ENCODE assay signal across 17 cellular contexts in genomic region chr12:32116897-32117296, GRCh38. TPM values are rescaled to one million over a fixed set of nuclear protein-coding genes. Genes with fewer than 3 reads are reported as not detected.
DNase-seq lines count a peak whose midpoint lies in the region; TF ChIP-seq lines count a peak whose summit lies in the region.
"Had no signal": no experiment of that assay in that cellular context is flagged by ENCODE, and none has a peak within 500 bp of the region (broad histone marks: within the 10 kb centered on the region; RNA-seq: fewer than 3 reads in every experiment).

No MANE protein-coding gene starts in this region.

- POLR2A ChIA-PET in HEK293T (lab: Yijun Ruan, JAX), result no interaction called here

- intact Hi-C loops in uterus (cut with DNase I; ENCODE audit: low total_unique reads), result no loop called here

- H3K9me3 ChIP-seq in uterus, result no peaks in the 10 kb centered on the region
- no peaks in the 10 kb centered on the region for H3K9me3 ChIP-seq in MM.1S (replicated peaks; ENCODE audit: insufficient read depth, low read length)
- H3K9me3 ChIP-seq: transverse colon had no signal

- H3K36me3 ChIP-seq in uterus (no peaks in the 10 kb centered on the region), MM.1S (replicated peaks; ENCODE audit: insufficient read depth, low read length) (no peaks in the 10 kb centered on the region)
- H3K36me3 ChIP-seq: transverse colon had no signal

- no peak overlapping the region for H3K9ac ChIP-seq in MM.1S (ENCODE audit: low read length)

- DNase-seq in HEK293T (ENCODE audit: extremely low spot score) (no peak), fibroblast of the aortic adventitia (ENCODE audit: low read depth) (peak; percentile 63), uterus (no peak), MM.1S (no peak), middle frontal gyrus (ENCODE audit: extremely low spot score, low spot score) (no peak), DMS153 treated with DMSO at 0.1 percent for 48 hours (lab: John Stamatoyannopoulos, UW; ENCODE audit: unreplicated experiment) (no peak)
- DNase-seq: activated CD4-positive, alpha-beta T cell treated with anti-CD3 and anti-CD28 coated beads for 4 hours; activated T-cell treated with anti-CD3 and anti-CD28 coated beads for 4 hours; GF-D8; Karpas-422; NCI-H1694; NCI-H510A treated with DMSO at 0.1 percent for 48 hours; OCI-M1; stimulated activated CD4-positive, alpha-beta T cell treated with anti-CD3 and anti-CD28 coated beads, Interleukin-4, amount 100 ng/mL, for 4 hours; T-helper 2 cell; transverse colon had no signal

- H3K4me1 ChIP-seq in uterus (peaks cover 0 to 3% of the 10 kb centered on the region in 2 donors), MM.1S (ENCODE audit: low read length) (peaks cover 21% of the 10 kb centered on the region)

- H3K27me3 ChIP-seq in uterus (no peaks in the 10 kb centered on the region), MM.1S (replicated peaks; ENCODE audit: insufficient read depth, low read length) (no peaks in the 10 kb centered on the region)
- H3K27me3 ChIP-seq: transverse colon had no signal

- TF ChIP-seq POLR2A in uterus (IDR thresholded peaks at IDR 0.05), result no peak

- CTCF ChIA-PET in HEK293T (lab: Yijun Ruan, JAX), result no interaction called here

- no peaks in the 10 kb centered on the region for H3K9me2 ChIP-seq in MM.1S (replicated peaks; ENCODE audit: insufficient read depth, low read length)

- H4K20me1 ChIP-seq in MM.1S (ENCODE audit: insufficient read depth, low read length), result 0 out of 2 replicates have a peak, but pooled peaks cover 6% of the 10 kb centered on the region

- H3F3A ChIP-seq in MM.1S (ENCODE audit: insufficient read depth, low read length), result no peaks in the 10 kb centered on the region

- H3K79me2 ChIP-seq in MM.1S (ENCODE audit: low read length), result peaks cover 16% of the 10 kb centered on the region

- no peak overlapping the region for H3K4me2 ChIP-seq in MM.1S (ENCODE audit: low read depth, low read length)

- H3K4me3 ChIP-seq in fibroblast of the aortic adventitia (ENCODE audit: low read depth, low read length) (no peak overlapping the region), uterus (no peak overlapping the region), MM.1S (ENCODE audit: low read length) (no peak overlapping the region)
- H3K4me3 ChIP-seq: transverse colon had no signal

- H3K27ac ChIP-seq in VCaP (peak overlapping the region; percentile 72), uterus (peak overlapping the region; percentile 79 to 83), MM.1S (ENCODE audit: low read length) (no peak overlapping the region)

- TF ChIP-seq CTCF in VCaP (conservative IDR thresholded peaks at IDR 0.05) (no peak), fibroblast of the aortic adventitia (IDR thresholded peaks at IDR 0.05; ENCODE audit: insufficient read depth, low read length) (no peak), uterus (IDR thresholded peaks at IDR 0.05) (no peak), MM.1S (IDR thresholded peaks at IDR 0.05; ENCODE audit: low read length) (no peak)

- H2AFZ ChIP-seq in MM.1S (ENCODE audit: low read length), result no peak overlapping the region

TF ChIP-seq in HEK293T, 16 proteins besides CTCF, POLR2A, EP300 and RAD21:
- TF ChIP-seq NFRKB (IDR thresholded peaks at IDR 0.05), result no peak
- 0 out of 2 replicates have a peak, but pooled peaks have one; percentile 16 for TF ChIP-seq PKNOX1 (IDR thresholded peaks at IDR 0.05)

RNA-seq across cellular contexts. Expression of gene BICD1, which starts 10.2 kb away (rescaled TPM):
- 7.7 and 17.9 TPM in 2 replicates for total RNA-seq in fibroblast of the aortic adventitia (ENCODE audit: low replicate concordance)
- total RNA-seq in uterus, result 100 to 1,000 TPM in 1 of 4 donors, 10 to 100 TPM in 3; 19.4 to 219 (median 40.9) TPM
